Comparison of ENCODE assay signal across 8 cellular contexts in genomic region chrX:18425199-18426003, GRCh38. TPM values are rescaled to one million over a fixed set of nuclear protein-coding genes. Genes with fewer than 3 reads are reported as not detected.
A peak's percentile ranks its signal among the peaks of the same experiment; 100 is the strongest.
DNase-seq lines count a peak whose midpoint lies in the region; ATAC-seq and TF ChIP-seq lines count a peak whose summit lies in the region.

Gene CDKL5 (plus strand): TSS chrX:18425608. CDS start chrX:18507097, 81,489 bp downstream.

- TF ChIP-seq CTCF in BE2C (IDR thresholded peaks at IDR 0.05; ENCODE audit: low read depth, low read length), result no peak
- no peak for TF ChIP-seq CTCF in colonic mucosa (IDR thresholded peaks at IDR 0.05)

- H3K9me3 ChIP-seq in BE2C (no peaks in the 10 kb centered on the region), colonic mucosa (no peaks in the 10 kb centered on the region)

- H3K4me3 ChIP-seq in BE2C (ENCODE audit: low read depth, low read length), result peak within 1 kb of the TSS; percentile 72
- peak within 1 kb of the TSS; percentile 62 for H3K4me3 ChIP-seq in colonic mucosa

- no peaks in the 10 kb centered on the region for H3K27me3 ChIP-seq in BE2C
- H3K27me3 ChIP-seq in colonic mucosa, result peaks cover 6% of the 10 kb centered on the region

- H3K36me3 ChIP-seq in BE2C (no peaks in the 10 kb centered on the region), colonic mucosa (no peaks in the 10 kb centered on the region)

- H3K4me1 ChIP-seq in BE2C (no peaks in the 10 kb centered on the region; the same call in 1 of the 2 replicates), colonic mucosa (no peaks in the 10 kb centered on the region)

- peak; percentile 94 for ATAC-seq in GM19328 (IDR thresholded peaks at IDR 0.05; ENCODE audit: unreplicated experiment)
- peak; percentile 95 for ATAC-seq in HG03460 (IDR thresholded peaks at IDR 0.05; ENCODE audit: unreplicated experiment)

- H3K9ac ChIP-seq in colonic mucosa (ENCODE audit: low read depth in 2 of 2, low read length in 2 of 2), result peak within 1 kb of the TSS; percentile 40 to 70

- intact Hi-C loops in colonic mucosa (cut with DNase I), result loop anchor here (10.0 kb wide), 2 partner anchors 249 to 469 kb away; partner anchors contain the start of gene RS1

- H3K27ac ChIP-seq in colonic mucosa, result peak within 1 kb of the TSS; percentile 44

- peak; percentile 97 for DNase-seq in BE2C
- peak; percentile 97 for DNase-seq in NCI-H524 treated with DMSO at 0.1 percent for 48 hours (lab: John Stamatoyannopoulos, UW)
- DNase-seq in activated CD4-positive, alpha-beta T cell treated with anti-CD3 and anti-CD28 coated beads for 48 hours, result peak; percentile 96
- peak; percentile 98 for DNase-seq in colonic mucosa
- peak; percentile 79 for DNase-seq in kidney glomerular epithelial cell (lab: John Stamatoyannopoulos, UW)
- DNase-seq in stimulated activated CD4-positive, alpha-beta T cell treated with anti-CD3 and anti-CD28 coated beads, Interleukin-15, amount 100 ng/mL, for 24 hours, result peak; percentile 97

RNA-seq across cellular contexts. Expression of gene CDKL5, which starts in this region (rescaled TPM):
- polyA plus RNA-seq in BE2C (2012; ENCODE audit: insufficient read depth, insufficient read length, low read depth), result 1.6 TPM
- 1 to 10 TPM; 3.7 to 4.4 TPM for total RNA-seq in colonic mucosa

Comparison
In these comparisons a context has a peak if more than half of its experiments do, and no peak if none do; other contexts are left out.
1. Peak in every context shown above with its lines: DNase-seq, ATAC-seq, H3K4me3 ChIP-seq and H3K27ac ChIP-seq.